ENCODE assay signal across 17 cellular contexts in genomic region chr7:26685636-26686035, GRCh38.
"Had no signal": no experiment of that assay in that cellular context is flagged by ENCODE, and none has a peak within 500 bp of the region (broad histone marks: within the 10 kb centered on the region; RNA-seq: fewer than 3 reads in every experiment).

No MANE protein-coding gene starts in this region.

- H3K36me3 ChIP-seq: ascending aorta, breast epithelium, suprapubic skin had no signal

- DNase-seq: activated CD4-positive, alpha-beta T cell treated with anti-CD3 and anti-CD28 coated beads for 1 hour; activated CD4-positive, alpha-beta T cell treated with anti-CD3 and anti-CD28 coated beads, Interleukin-2, amount 50 U/mL, for 4 hours; activated naive CD4-positive, alpha-beta T cell treated with Interleukin-2 at 50 U/mL for 16 hours; activated T-cell treated with anti-CD3 and anti-CD28 coated beads for 4 hours; dorsolateral prefrontal cortex; endodermal cell; kidney glomerular epithelial cell; psoas muscle; small intestine; stimulated activated naive CD8-positive, alpha-beta T cell treated with anti-CD3 and anti-CD28 coated beads, Interleukin-15, Interleukin-2, amounts not matched to agents 100 U/mL and 50 U/mL, for 24 hours had no signal

- H3K27ac ChIP-seq: ascending aorta, dorsolateral prefrontal cortex, psoas muscle, suprapubic skin, VCaP had no signal

- H3K4me3 ChIP-seq: ascending aorta, breast epithelium, dorsolateral prefrontal cortex, psoas muscle, suprapubic skin had no signal

- H3K4me1 ChIP-seq: ascending aorta, breast epithelium had no signal

- H3K4me3 Mint-ChIP-seq: activated T-helper 17 cell treated with anti-CD3 and anti-CD28 coated beads, Interleukin-2, amount 50 U/mL, for 72 hours; endodermal cell; T-helper 1 cell treated with Interleukin-12 subunit alpha and Interleukin-12 subunit beta and Interleukin-4 antibody, amounts not matched to agents 30 μg/mL and 1 μg/mL, for 36 hours; type B pancreatic cell had no signal

- H3K4me1 Mint-ChIP-seq: activated T-helper 17 cell treated with anti-CD3 and anti-CD28 coated beads, Interleukin-2, amount 50 U/mL, for 72 hours had no signal

- H3K9me3 ChIP-seq: ascending aorta, breast epithelium, psoas muscle, suprapubic skin had no signal

- H3K9me3 Mint-ChIP-seq: activated T-helper 17 cell treated with anti-CD3 and anti-CD28 coated beads, Interleukin-2, amount 50 U/mL, for 72 hours; endodermal cell; T-helper 1 cell treated with Interleukin-12 subunit alpha and Interleukin-12 subunit beta and Interleukin-4 antibody, amounts not matched to agents 30 μg/mL and 1 μg/mL, for 36 hours; type B pancreatic cell had no signal

- H3K27ac Mint-ChIP-seq: activated T-helper 17 cell treated with anti-CD3 and anti-CD28 coated beads, Interleukin-2, amount 50 U/mL, for 72 hours; endodermal cell; T-helper 1 cell treated with Interleukin-12 subunit alpha and Interleukin-12 subunit beta and Interleukin-4 antibody, amounts not matched to agents 30 μg/mL and 1 μg/mL, for 36 hours had no signal

- H3K27me3 Mint-ChIP-seq: type B pancreatic cell had no signal

- H3K27me3 ChIP-seq: ascending aorta, breast epithelium, suprapubic skin had no signal
